Comparison of ENCODE assay signal across 19 cellular contexts in the genomic region with DNA sequence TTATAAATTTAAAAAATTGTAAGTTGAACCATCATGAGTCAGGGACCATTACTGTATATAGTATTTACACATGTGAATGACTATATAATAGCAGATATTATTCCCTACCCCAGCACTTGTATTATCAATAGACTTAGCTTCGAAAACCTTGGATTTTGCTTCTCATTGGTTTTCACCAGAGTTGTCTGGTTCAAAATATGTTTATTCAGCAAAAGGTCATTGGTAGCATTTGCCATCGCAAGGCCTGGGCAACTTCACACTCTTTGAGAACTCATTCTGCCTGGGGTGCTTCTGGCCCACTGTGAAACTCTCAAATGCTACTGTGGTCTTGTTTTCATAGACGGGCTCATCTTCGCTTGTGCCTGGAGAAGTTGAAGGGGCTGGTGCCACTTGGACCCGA. TPM values are rescaled to one million over a fixed set of nuclear protein-coding genes. Genes with fewer than 3 reads are reported as not detected.
DNase-seq lines count a peak whose midpoint lies in the region; ATAC-seq, FAIRE-seq and TF ChIP-seq lines count a peak whose summit lies in the region.
"Had no signal": no experiment of that assay in that cellular context is flagged by ENCODE, and none has a peak within 500 bp of the region (broad histone marks: within the 10 kb centered on the region; RNA-seq: fewer than 3 reads in every experiment).

No MANE protein-coding gene starts in this region.

- no peak for TF ChIP-seq CTCF in HepG2 (CRISPR knock-in tag; IDR thresholded peaks at IDR 0.05)
- no peak for TF ChIP-seq CTCF in right lobe of liver (IDR thresholded peaks at IDR 0.05)
- no peak for TF ChIP-seq CTCF in ascending aorta (IDR thresholded peaks at IDR 0.05)
- no peak for TF ChIP-seq CTCF in hepatocyte (IDR thresholded peaks at IDR 0.05; ENCODE audit: poor library complexity)
- TF ChIP-seq CTCF in mesothelial cell of epicardium (IDR thresholded peaks at IDR 0.05; ENCODE audit: unreplicated experiment) = no peak
- TF ChIP-seq CTCF in progenitor cell of endocrine pancreas (IDR thresholded peaks at IDR 0.05; ENCODE audit: unreplicated experiment) = no peak

- H3K4me3 Mint-ChIP-seq in stimulated activated effector memory CD8-positive, alpha-beta T cell treated with anti-CD3 and anti-CD28 coated beads, Interleukin-12 subunit alpha, Interleukin-12 subunit beta, amount 100 ng/mL, for 72 hours = no peak overlapping the region
- H3K4me3 Mint-ChIP-seq in mesothelial cell of epicardium = no peak overlapping the region
- no peak overlapping the region for H3K4me3 Mint-ChIP-seq in progenitor cell of endocrine pancreas (ENCODE audit: low read depth)

- H3K27me3 ChIP-seq in HepG2 (ENCODE audit: control insufficient read depth in 1 of 2, insufficient read depth in 2 of 2, low read length in 2 of 2) (no peaks in the 10 kb centered on the region), right lobe of liver (no peaks in the 10 kb centered on the region), ascending aorta (no peaks in the 10 kb centered on the region), hepatocyte (no peaks in the 10 kb centered on the region)
- H3K27me3 ChIP-seq: MG63 had no signal

- POLR2A ChIA-PET in HepG2 (lab: Yijun Ruan, JAX) = interaction anchor here (1.1 to 7.5 kb wide), 3 partner anchors 11 to 20 kb away, joined by 3 to 104 read pairs (median 7); a partner anchor contains a TSS

- no peak for ATAC-seq in HepG2
- ATAC-seq in right lobe of liver = no peak
- ATAC-seq in stimulated activated effector memory CD8-positive, alpha-beta T cell treated with anti-CD3 and anti-CD28 coated beads, Interleukin-12 subunit alpha, Interleukin-12 subunit beta, amount 100 ng/mL, for 72 hours = no peak

- no peak overlapping the region for H3K4me2 ChIP-seq in HepG2 (ENCODE audit: low read depth, low read length)
- H3K4me2 ChIP-seq in hepatocyte = peak overlapping the region; percentile 72
- H3K4me2 ChIP-seq: KMS-11 had no signal

- in situ Hi-C loops in HepG2 (cut with HindIII; ENCODE audit: extremely low pct_ligation_motif_present, low pct_unique_long_range_greater_than_20kb) = no loop called here

- no peaks in the 10 kb centered on the region for H3K9me2 ChIP-seq in hepatocyte (replicated peaks; ENCODE audit: insufficient read depth)

- FAIRE-seq in HepG2 (lab: Jason Lieb, UNC) = no peak
- FAIRE-seq: GM12892 had no signal

- no TSS peak for BruUV-seq in HepG2 (replicated peaks; lab: Mats Ljungman, UMichigan)

- H2AFZ ChIP-seq in HepG2 (ENCODE audit: low read length) (no peak overlapping the region), hepatocyte (no peak overlapping the region)

- H3K9ac ChIP-seq in HepG2 (ENCODE audit: insufficient read depth, low read depth, low read length) = no peak overlapping the region
- H3K9ac ChIP-seq: KMS-11 had no signal

- peaks cover 75% of the 10 kb centered on the region for H3K36me3 Mint-ChIP-seq in stimulated activated effector memory CD8-positive, alpha-beta T cell treated with anti-CD3 and anti-CD28 coated beads, Interleukin-12 subunit alpha, Interleukin-12 subunit beta, amount 100 ng/mL, for 72 hours
- H3K36me3 Mint-ChIP-seq in mesothelial cell of epicardium (peaks cover 34% of the 10 kb centered on the region), progenitor cell of endocrine pancreas (ENCODE audit: insufficient read depth) (peaks cover 22% of the 10 kb centered on the region)

- CTCF ChIA-PET in HepG2 (lab: Yijun Ruan, JAX; ENCODE audit: low intra/inter-chr PET ratio, low total read pairs) = no interaction called here

- no peaks in the 10 kb centered on the region for H3K9me3 ChIP-seq in HepG2 (ENCODE audit: low read length)
- H3K9me3 ChIP-seq in right lobe of liver = no peaks in the 10 kb centered on the region
- no peaks in the 10 kb centered on the region for H3K9me3 ChIP-seq in ascending aorta
- no peaks in the 10 kb centered on the region for H3K9me3 ChIP-seq in hepatocyte (ENCODE audit: low read depth)
- H3K9me3 ChIP-seq: Caco-2, MG63 had no signal

- intact Hi-C loops in HepG2 (cut with micrococcal nuclease; ENCODE audit: unreplicated experiment) = no loop called here
- intact Hi-C loops in right lobe of liver (cut with DNase I) = loop anchor here in 1 of 2 donors (10.0 kb wide), 1 partner anchor 130 kb away; no protein-coding TSS in a partner anchor
- intact Hi-C loops in ascending aorta (cut with DNase I) = no loop called here

- no peaks in the 10 kb centered on the region for H4K20me1 ChIP-seq in HepG2 (ENCODE audit: insufficient read depth, low read length)
- H4K20me1 ChIP-seq in hepatocyte (ENCODE audit: insufficient read depth, poor library complexity, severe bottlenecking) = no peaks in the 10 kb centered on the region

- H3K27me3 Mint-ChIP-seq in mesothelial cell of epicardium (ENCODE audit: low read depth) (no peaks in the 10 kb centered on the region), progenitor cell of endocrine pancreas (no peaks in the 10 kb centered on the region)

- H3K27ac ChIP-seq in HepG2 (ENCODE audit: extremely low read length, insufficient read depth, low read length) (no peak overlapping the region), right lobe of liver (no peak overlapping the region), ascending aorta (peak overlapping the region; percentile 72 to 76), hepatocyte (peak overlapping the region; percentile 89)
- H3K27ac ChIP-seq: C4-2B, KMS-11 had no signal

- TF ChIP-seq EP300 in HepG2 (IDR thresholded peaks at IDR 0.05; ENCODE audit: low read depth in 2 of 2, low read length in 2 of 2) (no peak), HepG2 (CRISPR knock-in tag; IDR thresholded peaks at IDR 0.05; ENCODE audit: borderline replicate concordance) (no peak)

- H3K4me1 Mint-ChIP-seq in stimulated activated effector memory CD8-positive, alpha-beta T cell treated with anti-CD3 and anti-CD28 coated beads, Interleukin-12 subunit alpha, Interleukin-12 subunit beta, amount 100 ng/mL, for 72 hours = peaks cover 55% of the 10 kb centered on the region
- H3K4me1 Mint-ChIP-seq in mesothelial cell of epicardium (peaks cover 12% of the 10 kb centered on the region), progenitor cell of endocrine pancreas (ENCODE audit: low read depth) (peaks cover 9% of the 10 kb centered on the region)

- H3K36me3 ChIP-seq in HepG2 (replicated peaks in 1 of 2; ENCODE audit: control insufficient read depth in 1 of 2, insufficient read depth in 2 of 2, low read length in 2 of 2) (peaks cover 18 to 46% of the 10 kb centered on the region in 2 experiments), right lobe of liver (peaks cover 6 to 45% (median 13%) of the 10 kb centered on the region in 4 donors), ascending aorta (peaks cover 47 to 48% of the 10 kb centered on the region in 2 donors), hepatocyte (replicated peaks; ENCODE audit: insufficient read depth, low read depth) (no peaks in the 10 kb centered on the region)

- peak overlapping the region; percentile 70 for H3K27ac Mint-ChIP-seq in stimulated activated effector memory CD8-positive, alpha-beta T cell treated with anti-CD3 and anti-CD28 coated beads, Interleukin-12 subunit alpha, Interleukin-12 subunit beta, amount 100 ng/mL, for 72 hours
- no peak overlapping the region for H3K27ac Mint-ChIP-seq in mesothelial cell of epicardium
- H3K27ac Mint-ChIP-seq in progenitor cell of endocrine pancreas = no peak overlapping the region

- WGBS in HepG2 (ENCODE audit: low lambda C conversion rate) = 96% methylated on average over 5 of the region's 5 CpGs
- WGBS in right lobe of liver (ENCODE audit: insufficient coverage, low coverage, low lambda C conversion rate, missing lambda C conversion rate) = 92% methylated on average over 5 of the region's 5 CpGs
- 94% methylated on average over 5 of the region's 5 CpGs for WGBS in hepatocyte (ENCODE audit: low lambda C conversion rate, missing lambda C conversion rate)

- H3K79me2 ChIP-seq in HepG2 (ENCODE audit: insufficient read depth, low read length) (no peaks in the 10 kb centered on the region), hepatocyte (peaks cover 14% of the 10 kb centered on the region)

- H3K4me3 ChIP-seq in HepG2 (replicated peaks in 1 of 3; ENCODE audit: insufficient read depth in 1 of 3, low read depth in 2 of 3, low read length in 3 of 3) (no peak overlapping the region), right lobe of liver (no peak overlapping the region), ascending aorta (no peak overlapping the region), hepatocyte (no peak overlapping the region)
- H3K4me3 ChIP-seq: MG63 had no signal

- DNase-seq in HepG2 (ENCODE audit: low spot score) (no peak), right lobe of liver (no peak), ascending aorta (ENCODE audit: low spot score in 2 of 2) (no peak), hepatocyte (ENCODE audit: low spot score) (no peak), mesothelial cell of epicardium (ENCODE audit: low spot score in 2 of 2, unreplicated experiment in 2 of 2) (no peak), progenitor cell of endocrine pancreas (ENCODE audit: low spot score, unreplicated experiment) (no peak)
- DNase-seq in stimulated activated effector memory CD8-positive, alpha-beta T cell treated with anti-CD3 and anti-CD28 coated beads, Interleukin-12 subunit alpha, Interleukin-12 subunit beta, amount 100 ng/mL, for 72 hours (ENCODE audit: low spot score in 2 of 2) = no peak
- DNase-seq in effector CD8-positive, alpha-beta T cell (lab: John Stamatoyannopoulos, UW) = no peak
- DNase-seq: DMS153, NCI-H1092, NCI-H146, NCI-H2081, NCI-H510A treated with DMSO at 0.1 percent for 48 hours, NCI-H82 had no signal

- H3K4me1 ChIP-seq in HepG2 (ENCODE audit: insufficient read depth, low read length) (peaks cover 40% of the 10 kb centered on the region), right lobe of liver (peaks cover 0 to 18% (median 0%) of the 10 kb centered on the region in 4 donors), ascending aorta (peaks cover 4 to 33% of the 10 kb centered on the region in 2 donors), hepatocyte (ENCODE audit: insufficient read depth) (peaks cover 14% of the 10 kb centered on the region)

- no peaks in the 10 kb centered on the region for H3K9me3 Mint-ChIP-seq in stimulated activated effector memory CD8-positive, alpha-beta T cell treated with anti-CD3 and anti-CD28 coated beads, Interleukin-12 subunit alpha, Interleukin-12 subunit beta, amount 100 ng/mL, for 72 hours
- H3K9me3 Mint-ChIP-seq in mesothelial cell of epicardium (no peaks in the 10 kb centered on the region), progenitor cell of endocrine pancreas (ENCODE audit: low read depth) (no peaks in the 10 kb centered on the region)

- TF ChIP-seq POLR2A in HepG2 (IDR thresholded peaks at IDR 0.05; ENCODE audit: insufficient read depth in 1 of 2, low read depth in 2 of 2, low read length in 2 of 2) (no peak), right lobe of liver (IDR thresholded peaks at IDR 0.05) (no peak)

- no peak for TF ChIP-seq RAD21 in HepG2 (CRISPR knock-in tag; IDR thresholded peaks at IDR 0.05)

RNA-seq across cellular contexts. Expression of a gene that starts 20.1 kb away (rescaled TPM):
- total RNA-seq in HepG2 (2016; rRNA removed; fragmentation: Illumina TruSeq; extraction: Trizol) = 6.4 and 7.7 TPM in 2 replicates
- 0.61 and 2.0 TPM in 2 replicates for total RNA-seq in HepG2 (2016; cell fraction: cytosol; rRNA removed; fragmentation: Illumina TruSeq; extraction: Trizol; ENCODE audit: low read depth)
- total RNA-seq in HepG2 (2016; cell fraction: insoluble cytoplasmic fraction; rRNA removed; fragmentation: Illumina TruSeq; extraction: Trizol) = 6.1 and 7.8 TPM in 2 replicates
- total RNA-seq in HepG2 (2016; cell fraction: membrane; rRNA removed; fragmentation: Illumina TruSeq; extraction: Trizol) = 3.1 and 3.6 TPM in 2 replicates
- 11.9 and 13.4 TPM in 2 replicates for total RNA-seq in HepG2 (2016; cell fraction: nucleus; rRNA removed; fragmentation: Illumina TruSeq; extraction: Trizol)
- polyA plus RNA-seq in HepG2 (2011; rRNA removed) = 12.0 and 14.9 TPM in 2 replicates
- 5.2 and 7.3 TPM in 2 replicates for polyA plus RNA-seq in HepG2 (2011; cell fraction: cytosol; rRNA removed)
- polyA plus RNA-seq in HepG2 (2011; cell fraction: nucleus; rRNA removed) = 15.4 and 18.9 TPM in 2 replicates
- 6.1 and 8.3 TPM in 2 replicates for polyA plus RNA-seq in HepG2 (2012)
- polyA plus RNA-seq in HepG2 (2016; cell fraction: cytosol; fragmentation: Illumina TruSeq; extraction: Trizol; ENCODE audit: low read depth) = 0.19 and 0.38 TPM in 2 replicates
- 5.4 and 6.9 TPM in 2 replicates for polyA plus RNA-seq in HepG2 (2016; cell fraction: insoluble cytoplasmic fraction; fragmentation: Illumina TruSeq; extraction: Trizol; ENCODE audit: low read depth)
- 1.2 and 1.5 TPM in 2 replicates for polyA plus RNA-seq in HepG2 (2016; cell fraction: membrane; fragmentation: Illumina TruSeq; extraction: Trizol; ENCODE audit: low read depth)
- polyA plus RNA-seq in HepG2 (2016; cell fraction: nucleus; fragmentation: Illumina TruSeq; extraction: Trizol; ENCODE audit: insufficient read depth, low read depth) = 14.2 and 17.0 TPM in 2 replicates
- 5.8 and 5.9 TPM in 2 replicates for polyA minus RNA-seq in HepG2 (2011; rRNA and poly(A)+ RNA removed; ENCODE audit: low replicate concordance)
- 7.4 and 8.8 TPM in 2 replicates for polyA minus RNA-seq in HepG2 (2011; cell fraction: cytosol; rRNA and poly(A)+ RNA removed)
- 22.0 and 25.4 TPM in 2 replicates for polyA minus RNA-seq in HepG2 (2011; cell fraction: nucleus; rRNA and poly(A)+ RNA removed)
- 10 to 100 TPM in 1 of 6 experiments, 1 to 10 TPM in 5; 3.5 to 13.1 (median 4.3) TPM for total RNA-seq in right lobe of liver
- total RNA-seq in ascending aorta = 4.6 TPM
- 25.8 and 29.7 TPM in 2 replicates for total RNA-seq in hepatocyte
- 41.8 and 45.4 TPM in 2 replicates for polyA plus RNA-seq in hepatocyte
- total RNA-seq in mesothelial cell of epicardium = 8.7 to 10.4 TPM (median 9.7 TPM) in 3 replicates
- 9.2 and 10.8 TPM in 2 replicates for total RNA-seq in progenitor cell of endocrine pancreas

RNA-seq across cellular contexts. Expression of a gene that starts 26.4 kb away (rescaled TPM):
- total RNA-seq in HepG2 (2016; rRNA removed; fragmentation: Illumina TruSeq; extraction: Trizol) (0.40 and 0.42 TPM in 2 replicates), right lobe of liver (under 1 TPM; 0.31 to 0.98 (median 0.59) TPM), ascending aorta (4.3 TPM), hepatocyte (0.24 and 0.73 TPM in 2 replicates), mesothelial cell of epicardium (2.6 to 3.6 TPM (median 3.5 TPM) in 3 replicates), progenitor cell of endocrine pancreas (1.1 and 1.2 TPM in 2 replicates)
- 0.18 TPM in 1 of 2 replicates, not detected in the other for total RNA-seq in HepG2 (2016; cell fraction: cytosol; rRNA removed; fragmentation: Illumina TruSeq; extraction: Trizol; ENCODE audit: low read depth)
- 0.32 and 0.40 TPM in 2 replicates for total RNA-seq in HepG2 (2016; cell fraction: insoluble cytoplasmic fraction; rRNA removed; fragmentation: Illumina TruSeq; extraction: Trizol)
- 0.28 and 0.34 TPM in 2 replicates for total RNA-seq in HepG2 (2016; cell fraction: membrane; rRNA removed; fragmentation: Illumina TruSeq; extraction: Trizol)
- total RNA-seq in HepG2 (2016; cell fraction: nucleus; rRNA removed; fragmentation: Illumina TruSeq; extraction: Trizol) = 0.47 and 0.50 TPM in 2 replicates
- polyA plus RNA-seq in HepG2 (2011; rRNA removed) (0.48 and 0.52 TPM in 2 replicates), hepatocyte (0.66 TPM in 1 of 2 replicates, not detected in the other)
- polyA plus RNA-seq in HepG2 (2011; cell fraction: cytosol; rRNA removed) = 0.38 and 0.47 TPM in 2 replicates
- polyA plus RNA-seq in HepG2 (2011; cell fraction: nucleus; rRNA removed) = 1.1 and 1.8 TPM in 2 replicates
- 0.42 and 0.52 TPM in 2 replicates for polyA plus RNA-seq in HepG2 (2012)
- polyA plus RNA-seq in HepG2 (2016; cell fraction: cytosol; fragmentation: Illumina TruSeq; extraction: Trizol; ENCODE audit: low read depth) = 0.07 TPM in 1 of 2 replicates, not detected in the other
- polyA plus RNA-seq in HepG2 (2016; cell fraction: insoluble cytoplasmic fraction; fragmentation: Illumina TruSeq; extraction: Trizol; ENCODE audit: low read depth) = 0.32 and 0.34 TPM in 2 replicates
- 0.09 and 0.24 TPM in 2 replicates for polyA plus RNA-seq in HepG2 (2016; cell fraction: membrane; fragmentation: Illumina TruSeq; extraction: Trizol; ENCODE audit: low read depth)
- polyA plus RNA-seq in HepG2 (2016; cell fraction: nucleus; fragmentation: Illumina TruSeq; extraction: Trizol; ENCODE audit: insufficient read depth, low read depth) = 0.92 and 1.1 TPM in 2 replicates
- polyA minus RNA-seq in HepG2 (2011; rRNA and poly(A)+ RNA removed; ENCODE audit: low replicate concordance) = 0.14 and 0.48 TPM in 2 replicates
- polyA minus RNA-seq in HepG2 (2011; cell fraction: cytosol; rRNA and poly(A)+ RNA removed) = 0.26 TPM in 1 of 2 replicates, not detected in the other
- polyA minus RNA-seq in HepG2 (2011; cell fraction: nucleus; rRNA and poly(A)+ RNA removed) = 0.50 and 0.52 TPM in 2 replicates

RNA-seq across cellular contexts. Expression of a gene that starts 41.3 kb away (rescaled TPM):
- total RNA-seq in HepG2 (2016; rRNA removed; fragmentation: Illumina TruSeq; extraction: Trizol) = 54.6 and 80.8 TPM in 2 replicates
- 13.0 and 15.2 TPM in 2 replicates for total RNA-seq in HepG2 (2016; cell fraction: cytosol; rRNA removed; fragmentation: Illumina TruSeq; extraction: Trizol; ENCODE audit: low read depth)
- total RNA-seq in HepG2 (2016; cell fraction: insoluble cytoplasmic fraction; rRNA removed; fragmentation: Illumina TruSeq; extraction: Trizol) = 59.4 and 85.2 TPM in 2 replicates
- total RNA-seq in HepG2 (2016; cell fraction: membrane; rRNA removed; fragmentation: Illumina TruSeq; extraction: Trizol) = 21.7 and 25.5 TPM in 2 replicates
- 45.4 and 52.3 TPM in 2 replicates for total RNA-seq in HepG2 (2016; cell fraction: nucleus; rRNA removed; fragmentation: Illumina TruSeq; extraction: Trizol)
- polyA plus RNA-seq in HepG2 (2011; rRNA removed) = 36.4 and 49.8 TPM in 2 replicates
- 26.3 and 29.3 TPM in 2 replicates for polyA plus RNA-seq in HepG2 (2011; cell fraction: cytosol; rRNA removed)
- 27.6 and 33.0 TPM in 2 replicates for polyA plus RNA-seq in HepG2 (2011; cell fraction: nucleus; rRNA removed)
- 40.3 and 60.6 TPM in 2 replicates for polyA plus RNA-seq in HepG2 (2012)
- 9.1 and 11.0 TPM in 2 replicates for polyA plus RNA-seq in HepG2 (2016; cell fraction: cytosol; fragmentation: Illumina TruSeq; extraction: Trizol; ENCODE audit: low read depth)
- polyA plus RNA-seq in HepG2 (2016; cell fraction: insoluble cytoplasmic fraction; fragmentation: Illumina TruSeq; extraction: Trizol; ENCODE audit: low read depth) = 115 and 135 TPM in 2 replicates
- polyA plus RNA-seq in HepG2 (2016; cell fraction: membrane; fragmentation: Illumina TruSeq; extraction: Trizol; ENCODE audit: low read depth) = 21.0 and 25.0 TPM in 2 replicates
- polyA plus RNA-seq in HepG2 (2016; cell fraction: nucleus; fragmentation: Illumina TruSeq; extraction: Trizol; ENCODE audit: insufficient read depth, low read depth) = 62.9 and 71.3 TPM in 2 replicates
- polyA minus RNA-seq in HepG2 (2011; rRNA and poly(A)+ RNA removed; ENCODE audit: low replicate concordance) = 4.8 and 7.2 TPM in 2 replicates
- polyA minus RNA-seq in HepG2 (2011; cell fraction: cytosol; rRNA and poly(A)+ RNA removed) = 23.3 and 24.0 TPM in 2 replicates
- 32.4 and 45.5 TPM in 2 replicates for polyA minus RNA-seq in HepG2 (2011; cell fraction: nucleus; rRNA and poly(A)+ RNA removed)
- 10 to 100 TPM; 12.1 to 37.7 (median 17.2) TPM for total RNA-seq in right lobe of liver
- 157 TPM for total RNA-seq in ascending aorta
- total RNA-seq in hepatocyte = 43.1 and 58.4 TPM in 2 replicates
- 65.5 and 66.3 TPM in 2 replicates for polyA plus RNA-seq in hepatocyte
- total RNA-seq in mesothelial cell of epicardium = 44.4 to 48.7 TPM (median 45.6 TPM) in 3 replicates
- 46.7 and 47.2 TPM in 2 replicates for total RNA-seq in progenitor cell of endocrine pancreas

Comparison
In these comparisons a context has a peak if more than half of its experiments do, and no peak if none do; other contexts are left out.
1. H3K27ac ChIP-seq: peak in ascending aorta (2 of 2) and hepatocyte (single experiment); none in HepG2 (single experiment) and right lobe of liver (0 of 3).